In genomic region chr2:207230261-207231105, GRCh38 we compare ENCODE assay signal across 8 cellular contexts.
DNase-seq lines count a peak whose midpoint lies in the region; ATAC-seq and TF ChIP-seq lines count a peak whose summit lies in the region.

No MANE protein-coding gene starts in this region.

- H3K27ac Mint-ChIP-seq in activated naive CD8-positive, alpha-beta T cell treated with anti-CD3 and anti-CD28 coated beads, Interleukin-2, amount 50 U/mL, for 24 hours, result peak overlapping the region; percentile 68
- H3K27ac Mint-ChIP-seq in memory B cell, result no peak overlapping the region

- peaks cover 45% of the 10 kb centered on the region for H3K4me1 Mint-ChIP-seq in activated naive CD8-positive, alpha-beta T cell treated with anti-CD3 and anti-CD28 coated beads, Interleukin-2, amount 50 U/mL, for 24 hours
- H3K4me1 Mint-ChIP-seq in memory B cell, result peaks cover 5% of the 10 kb centered on the region

- no peaks in the 10 kb centered on the region for H3K9me3 Mint-ChIP-seq in activated naive CD8-positive, alpha-beta T cell treated with anti-CD3 and anti-CD28 coated beads, Interleukin-2, amount 50 U/mL, for 24 hours
- peaks cover 2% of the 10 kb centered on the region for H3K9me3 Mint-ChIP-seq in memory B cell

- peak; percentile 40 for DNase-seq in DMS53 treated with DMSO at 0.1 percent for 48 hours (lab: John Stamatoyannopoulos, UW; ENCODE audit: unreplicated experiment)
- DNase-seq in HFF-Myc (ENCODE audit: extremely low read depth, low read depth), result no peak
- no peak for DNase-seq in activated naive CD8-positive, alpha-beta T cell treated with anti-CD3 and anti-CD28 coated beads, Interleukin-2, amount 50 U/mL, for 24 hours
- DNase-seq in memory B cell (ENCODE audit: low spot score in 2 of 2), result no peak
- no peak for DNase-seq in activated CD4-positive, alpha-beta T cell treated with anti-CD3 and anti-CD28 coated beads, Interleukin-2, amount 50 U/mL, for 4 hours
- DNase-seq in DMS79 treated with DMSO at 0.1 percent for 48 hours (lab: John Stamatoyannopoulos, UW), result no peak

- TF ChIP-seq CTCF in HFF-Myc (IDR thresholded peaks at IDR 0.05; ENCODE audit: low read depth, low read length, missing control alignments), result peak; percentile 57

- H3K36me3 Mint-ChIP-seq in activated naive CD8-positive, alpha-beta T cell treated with anti-CD3 and anti-CD28 coated beads, Interleukin-2, amount 50 U/mL, for 24 hours (ENCODE audit: low read depth), result no peaks in the 10 kb centered on the region
- peaks cover 11% of the 10 kb centered on the region for H3K36me3 Mint-ChIP-seq in memory B cell

- no peaks in the 10 kb centered on the region for H3K27me3 Mint-ChIP-seq in activated naive CD8-positive, alpha-beta T cell treated with anti-CD3 and anti-CD28 coated beads, Interleukin-2, amount 50 U/mL, for 24 hours
- H3K27me3 Mint-ChIP-seq in memory B cell, result peaks cover 4% of the 10 kb centered on the region

- H3K4me3 ChIP-seq in HFF-Myc (replicated peaks; ENCODE audit: low read depth, low read length), result no peak overlapping the region

- H3K4me3 Mint-ChIP-seq in activated naive CD8-positive, alpha-beta T cell treated with anti-CD3 and anti-CD28 coated beads, Interleukin-2, amount 50 U/mL, for 24 hours, result no peak overlapping the region
- H3K4me3 Mint-ChIP-seq in memory B cell, result peak overlapping the region; percentile 15

- ATAC-seq in activated naive CD8-positive, alpha-beta T cell treated with anti-CD3 and anti-CD28 coated beads, Interleukin-2, amount 50 U/mL, for 24 hours, result no peak
- peak; percentile 31 for ATAC-seq in memory B cell (ENCODE audit: low read depth)
- ATAC-seq in HG03095 (IDR thresholded peaks at IDR 0.05; ENCODE audit: unreplicated experiment), result no peak
- ATAC-seq in HG03520 (IDR thresholded peaks at IDR 0.05; ENCODE audit: unreplicated experiment), result no peak
